18 cellular contexts compared by ENCODE assay signal in the genomic region with DNA sequence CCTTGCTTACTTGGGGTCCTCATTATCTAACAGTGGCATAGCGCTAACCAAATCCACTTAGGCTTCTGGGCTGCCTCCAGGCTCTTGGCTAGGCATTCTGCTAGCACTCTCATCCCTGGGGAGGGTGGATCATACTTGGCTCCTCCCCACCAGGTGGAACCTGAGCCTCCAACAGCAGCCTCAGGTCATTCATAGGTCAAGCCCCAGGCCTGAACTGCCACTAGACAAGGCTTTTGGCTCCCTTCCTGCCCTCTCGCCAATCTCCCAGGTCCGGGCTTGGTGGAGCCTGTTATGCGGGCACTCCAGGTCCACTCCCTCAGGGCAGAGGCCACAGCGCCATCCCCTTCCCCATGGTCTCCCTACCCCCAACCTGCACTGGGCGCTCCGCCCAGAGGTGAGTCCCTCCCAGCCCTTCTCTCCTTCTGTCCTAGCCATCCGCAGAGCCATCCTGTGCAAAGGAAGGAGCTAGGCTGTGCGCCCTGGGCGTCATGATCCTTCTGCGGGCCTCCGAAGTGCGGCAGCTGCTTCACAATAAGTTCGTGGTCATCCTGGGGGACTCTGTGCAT.
A peak's percentile ranks its signal among the peaks of the same experiment; 100 is the strongest.
DNase-seq lines count a peak whose midpoint lies in the region; ATAC-seq, FAIRE-seq and TF ChIP-seq lines count a peak whose summit lies in the region.
"Had no signal": no experiment of that assay in that cellular context is flagged by ENCODE, and none has a peak within 500 bp of the region (broad histone marks: within the 10 kb centered on the region; RNA-seq: fewer than 3 reads in every experiment).

No MANE protein-coding gene starts in this region.

- H3K9ac ChIP-seq in K562 (ENCODE audit: insufficient read depth in 1 of 2, low read depth in 2 of 2, low read length in 2 of 2), result no peak overlapping the region
- no peak overlapping the region for H3K9ac ChIP-seq in mesendoderm (ENCODE audit: low read length)

- no peaks in the 10 kb centered on the region for H3K79me1 ChIP-seq in mesendoderm (ENCODE audit: low read length)

- peak overlapping the region; percentile 18 for H3K27ac ChIP-seq in C4-2B
- H3K27ac ChIP-seq in GM23338 (ENCODE audit: low read depth), result no peak overlapping the region
- H3K27ac ChIP-seq in K562 (ENCODE audit: extremely low read depth, low read depth, low read length), result no peak overlapping the region
- no peak overlapping the region for H3K27ac ChIP-seq in mesendoderm (ENCODE audit: low read depth, low read length)
- H3K27ac ChIP-seq: dorsolateral prefrontal cortex, neutrophil, psoas muscle, suprapubic skin had no signal

- DNase-seq in GM23338 (ENCODE audit: low spot score) (peak; percentile 36), K562 (ENCODE audit: extremely low read depth in 1 of 4, low spot score in 3 of 4) (peak in 2 of 4 experiments; percentile 36 to 38), mesendoderm (peak; percentile 82), DMS114 treated with DMSO at 0.1 percent for 48 hours (lab: John Stamatoyannopoulos, UW; ENCODE audit: unreplicated experiment) (no peak), SHP77 (lab: John Stamatoyannopoulos, UW) (no peak)
- no peak for DNase-seq in NK-92 treated with Interleukin-12 subunit alpha and Interleukin-12 subunit beta, amount 100 ng/mL, for 24 hours (lab: John Stamatoyannopoulos, UW)
- DNase-seq: activated naive CD4-positive, alpha-beta T cell treated with anti-CD3 and anti-CD28 coated beads, Interleukin-2, amount 10 ng/mL, durations not matched to agents 7 days and 5 days; activated T-cell treated with anti-CD3 and anti-CD28 coated beads, Interleukin-2, amount 50 U/mL, for 48 hours; CD8-positive, alpha-beta memory T cell; dorsolateral prefrontal cortex; NCI-H1417 treated with DMSO at 0.1 percent for 48 hours; NCI-H2171 treated with DMSO at 0.1 percent for 48 hours; psoas muscle; SIG-M5 had no signal

- H3K27me3 Mint-ChIP-seq in GM23338 (ENCODE audit: insufficient read depth, low read depth, poor library complexity), result no peaks in the 10 kb centered on the region
- H3K27me3 Mint-ChIP-seq: activated naive CD4-positive, alpha-beta T cell treated with anti-CD3 and anti-CD28 coated beads, Interleukin-2, amount 10 ng/mL, durations not matched to agents 7 days and 5 days; CD8-positive, alpha-beta memory T cell had no signal

- H3K4me2 ChIP-seq in GM23338, result no peak overlapping the region
- H3K4me2 ChIP-seq in K562 (ENCODE audit: insufficient read depth, low read length), result no peak overlapping the region
- H3K4me2 ChIP-seq in mesendoderm (ENCODE audit: low read length), result no peak overlapping the region

- no peak overlapping the region for H3K4ac ChIP-seq in mesendoderm (ENCODE audit: low read depth, low read length)

- H4K8ac ChIP-seq in mesendoderm (ENCODE audit: low read depth, low read length), result no peak overlapping the region

- peaks cover 2% of the 10 kb centered on the region for H3K9me3 ChIP-seq in K562 (replicated peaks; ENCODE audit: control insufficient read depth, insufficient read depth, low read depth, low read length)
- H3K9me3 ChIP-seq: neutrophil, psoas muscle, suprapubic skin had no signal

- no peaks in the 10 kb centered on the region for H3K9me2 ChIP-seq in GM23338 (ENCODE audit: insufficient read depth)

- peaks cover 5% of the 10 kb centered on the region; the same call in 2 of the 3 replicates for H3K9me3 Mint-ChIP-seq in GM23338

- no peak overlapping the region for H2BK120ac ChIP-seq in mesendoderm (ENCODE audit: low read depth, low read length)

- 94% methylated on average over 9 of the region's 14 CpGs for WGBS in K562 (ENCODE audit: insufficient coverage, low coverage, missing lambda C conversion rate)
- WGBS in mesendoderm (ENCODE audit: extremely low coverage, insufficient coverage, low lambda C conversion rate), result no CpG with 5 or more reads among the region's 14 CpGs

- intact Hi-C loops in K562 (cut with micrococcal nuclease), result no loop called here

- H3K79me2 ChIP-seq in GM23338 (replicated peaks; ENCODE audit: insufficient read depth) (no peaks in the 10 kb centered on the region), K562 (ENCODE audit: control insufficient read depth, insufficient read depth, low read length) (no peaks in the 10 kb centered on the region), mesendoderm (ENCODE audit: control insufficient read depth, insufficient read depth, low read length) (no peaks in the 10 kb centered on the region)

- peak overlapping the region; percentile 12 for H3K56ac ChIP-seq in mesendoderm (ENCODE audit: low read length)

- H4K5ac ChIP-seq in mesendoderm (ENCODE audit: low read length), result no peak overlapping the region

- no peak for TF ChIP-seq EP300 in K562 (IDR thresholded peaks at IDR 0.05; ENCODE audit: low read length)

- CTCF ChIA-PET in K562 (lab: Yijun Ruan, JAX; ENCODE audit: low intra/inter-chr PET ratio), result no interaction called here

- H3K18ac ChIP-seq in mesendoderm (ENCODE audit: low read length), result no peak overlapping the region

- POLR2A ChIA-PET in K562 (lab: Yijun Ruan, JAX), result no interaction called here

- peak overlapping the region; percentile 40 for H2BK5ac ChIP-seq in mesendoderm (ENCODE audit: low read length)

- peaks cover 24% of the 10 kb centered on the region for H3K4me1 Mint-ChIP-seq in GM23338

- no peak overlapping the region for H3K23ac ChIP-seq in mesendoderm (ENCODE audit: low read length)

- TF ChIP-seq POLR2A in K562 (conservative IDR thresholded peaks at IDR 0.05), result no peak

- in situ Hi-C loops in K562 (cut with MboI), result no loop called here

- no peaks in the 10 kb centered on the region for H3F3A ChIP-seq in GM23338 (replicated peaks; ENCODE audit: low read depth)

- BruUV-seq in K562 (replicated peaks; lab: Mats Ljungman, UMichigan), result no TSS peak

- H3K4me1 ChIP-seq in GM23338 (ENCODE audit: insufficient read depth), result peaks cover 10% of the 10 kb centered on the region
- peaks cover 0 to 15% of the 10 kb centered on the region in 2 experiments; a peak in 3 of 5 replicates for H3K4me1 ChIP-seq in K562 (replicated peaks in 1 of 2; ENCODE audit: control insufficient read depth in 2 of 2, insufficient read depth in 2 of 2, low read length in 2 of 2)
- H3K4me1 ChIP-seq in mesendoderm (ENCODE audit: control insufficient read depth, low read depth, low read length), result peaks cover 15% of the 10 kb centered on the region
- H3K4me1 ChIP-seq: psoas muscle, suprapubic skin had no signal

- H3K36me3 Mint-ChIP-seq in GM23338 (ENCODE audit: low read depth), result peaks cover 24% of the 10 kb centered on the region

- ATAC-seq in GM23338 (peak; percentile 79), K562 (peak; percentile 75)
- ATAC-seq: HepG2, psoas muscle had no signal

- H2BK15ac ChIP-seq in mesendoderm (replicated peaks; ENCODE audit: low read depth), result no peak overlapping the region

- H4K20me1 ChIP-seq in GM23338 (replicated peaks; ENCODE audit: insufficient read depth) (no peaks in the 10 kb centered on the region), K562 (replicated peaks; ENCODE audit: control insufficient read depth, insufficient read depth, low read length) (no peaks in the 10 kb centered on the region)

- H2AFZ ChIP-seq in GM23338 (no peak overlapping the region), K562 (ENCODE audit: low read depth, low read length) (no peak overlapping the region)

- no peak for TF ChIP-seq RAD21 in K562 (CRISPR knock-in tag; conservative IDR thresholded peaks at IDR 0.05 in 1 of 2, IDR thresholded peaks at IDR 0.05 in 1 of 2)

- FAIRE-seq in K562 (lab: Jason Lieb, UNC), result no peak
- FAIRE-seq: HepG2 had no signal

- TF ChIP-seq CTCF in C4-2B (conservative IDR thresholded peaks at IDR 0.05) (no peak), GM23338 (conservative IDR thresholded peaks at IDR 0.05; ENCODE audit: low read depth in 2 of 2) (no peak), K562 (IDR thresholded peaks at IDR 0.05 in 2 of 3, conservative IDR thresholded peaks at IDR 0.05 in 1 of 3; ENCODE audit: insufficient read depth in 2 of 3, low read depth in 1 of 3, low read length in 3 of 3) (no peak)

- no peaks in the 10 kb centered on the region for H3K9me1 ChIP-seq in K562 (ENCODE audit: control insufficient read depth, insufficient read depth, low read length)

- H3K4me3 ChIP-seq in GM23338 (no peak overlapping the region), K562 (no peak overlapping the region), mesendoderm (ENCODE audit: low read length) (no peak overlapping the region)
- H3K4me3 ChIP-seq: dorsolateral prefrontal cortex, psoas muscle, suprapubic skin had no signal

- H3K27ac Mint-ChIP-seq in GM23338, result no peak overlapping the region
- H3K27ac Mint-ChIP-seq: activated naive CD4-positive, alpha-beta T cell treated with anti-CD3 and anti-CD28 coated beads, Interleukin-2, amount 10 ng/mL, durations not matched to agents 7 days and 5 days had no signal

- no peaks in the 10 kb centered on the region for H3K27me3 ChIP-seq in GM23338 (ENCODE audit: insufficient read depth)
- no peaks in the 10 kb centered on the region for H3K27me3 ChIP-seq in K562 (ENCODE audit: control insufficient read depth in 2 of 2, insufficient read depth in 2 of 2, low read length in 2 of 2)
- H3K27me3 ChIP-seq in mesendoderm (ENCODE audit: insufficient read depth, low read length, poor library complexity), result no peaks in the 10 kb centered on the region
- H3K27me3 ChIP-seq: dorsolateral prefrontal cortex, neutrophil, suprapubic skin had no signal

- no peak overlapping the region for H3K4me3 Mint-ChIP-seq in GM23338
- H3K4me3 Mint-ChIP-seq: activated naive CD4-positive, alpha-beta T cell treated with anti-CD3 and anti-CD28 coated beads, Interleukin-2, amount 10 ng/mL, durations not matched to agents 7 days and 5 days had no signal

- H3K36me3 ChIP-seq in GM23338 (ENCODE audit: insufficient read depth) (no peaks in the 10 kb centered on the region), K562 (ENCODE audit: control insufficient read depth, insufficient read depth, low read length) (peaks cover 4% of the 10 kb centered on the region; the same call in 1 of the 3 replicates), mesendoderm (ENCODE audit: control insufficient read depth, insufficient read depth, low read length) (no peaks in the 10 kb centered on the region)
- H3K36me3 ChIP-seq: neutrophil had no signal

- peak overlapping the region; percentile 19 for H2AK5ac ChIP-seq in mesendoderm (ENCODE audit: low read length)

TF ChIP-seq in GM23338, 12 proteins besides CTCF, POLR2A, EP300 and RAD21 (continues in another document):
- TF ChIP-seq EZH2phosphoT487 (IDR thresholded peaks at IDR 0.05; ENCODE audit: unreplicated experiment) (no peak), ZNF331 (CRISPR knock-in tag; IDR thresholded peaks at IDR 0.05; ENCODE audit: low read depth) (no peak), JUNB (IDR thresholded peaks at IDR 0.05; ENCODE audit: unreplicated experiment) (no peak), STAT1 (IDR thresholded peaks at IDR 0.05; ENCODE audit: unreplicated experiment) (no peak)

TF ChIP-seq in K562, 482 proteins besides CTCF, POLR2A, EP300 and RAD21 (continues in another document):
- TF ChIP-seq STAG1 (CRISPR knock-in tag; IDR thresholded peaks at IDR 0.05; ENCODE audit: borderline replicate concordance) (no peak), NFRKB (IDR thresholded peaks at IDR 0.05; ENCODE audit: low read depth) (no peak), FOXJ3 (CRISPR knock-in tag; IDR thresholded peaks at IDR 0.05) (no peak), ARID1B (IDR thresholded peaks at IDR 0.05) (no peak)

Comparison
In these comparisons a context has a peak if more than half of its experiments do, and no peak if none do; other contexts are left out.
1. DNase-seq: peak in GM23338 (single experiment) and mesendoderm (single experiment); none in DMS114 treated with DMSO at 0.1 percent for 48 hours (single experiment), SHP77 (0 of 2) and NK-92 treated with Interleukin-12 subunit alpha and Interleukin-12 subunit beta, amount 100 ng/mL, for 24 hours (single experiment).